ENCODE assay signal across 1 cellular context in genomic region chr17:56172517-56172982, GRCh38.
TF ChIP-seq lines count a peak whose summit lies in the region.

No MANE protein-coding gene starts in this region.

TF ChIP-seq in WTC11, 78 proteins besides CTCF, POLR2A, EP300 and RAD21 (continued from another document):
- TF ChIP-seq, protein P1, sequence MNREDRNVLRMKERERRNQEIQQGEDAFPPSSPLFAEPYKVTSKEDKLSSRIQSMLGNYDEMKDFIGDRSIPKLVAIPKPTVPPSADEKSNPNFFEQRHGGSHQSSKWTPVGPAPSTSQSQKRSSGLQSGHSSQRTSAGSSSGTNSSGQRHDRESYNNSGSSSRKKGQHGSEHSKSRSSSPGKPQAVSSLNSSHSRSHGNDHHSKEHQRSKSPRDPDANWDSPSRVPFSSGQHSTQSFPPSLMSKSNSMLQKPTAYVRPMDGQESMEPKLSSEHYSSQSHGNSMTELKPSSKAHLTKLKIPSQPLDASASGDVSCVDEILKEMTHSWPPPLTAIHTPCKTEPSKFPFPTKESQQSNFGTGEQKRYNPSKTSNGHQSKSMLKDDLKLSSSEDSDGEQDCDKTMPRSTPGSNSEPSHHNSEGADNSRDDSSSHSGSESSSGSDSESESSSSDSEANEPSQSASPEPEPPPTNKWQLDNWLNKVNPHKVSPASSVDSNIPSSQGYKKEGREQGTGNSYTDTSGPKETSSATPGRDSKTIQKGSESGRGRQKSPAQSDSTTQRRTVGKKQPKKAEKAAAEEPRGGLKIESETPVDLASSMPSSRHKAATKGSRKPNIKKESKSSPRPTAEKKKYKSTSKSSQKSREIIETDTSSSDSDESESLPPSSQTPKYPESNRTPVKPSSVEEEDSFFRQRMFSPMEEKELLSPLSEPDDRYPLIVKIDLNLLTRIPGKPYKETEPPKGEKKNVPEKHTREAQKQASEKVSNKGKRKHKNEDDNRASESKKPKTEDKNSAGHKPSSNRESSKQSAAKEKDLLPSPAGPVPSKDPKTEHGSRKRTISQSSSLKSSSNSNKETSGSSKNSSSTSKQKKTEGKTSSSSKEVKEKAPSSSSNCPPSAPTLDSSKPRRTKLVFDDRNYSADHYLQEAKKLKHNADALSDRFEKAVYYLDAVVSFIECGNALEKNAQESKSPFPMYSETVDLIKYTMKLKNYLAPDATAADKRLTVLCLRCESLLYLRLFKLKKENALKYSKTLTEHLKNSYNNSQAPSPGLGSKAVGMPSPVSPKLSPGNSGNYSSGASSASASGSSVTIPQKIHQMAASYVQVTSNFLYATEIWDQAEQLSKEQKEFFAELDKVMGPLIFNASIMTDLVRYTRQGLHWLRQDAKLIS (CRISPR knock-in tag; IDR thresholded peaks at IDR 0.05; ENCODE audit: borderline replicate concordance) = no peak
- TF ChIP-seq E2F4 (CRISPR knock-in tag; IDR thresholded peaks at IDR 0.05; ENCODE audit: borderline replicate concordance, low read depth) (no peak), ZNF317 (CRISPR knock-in tag; IDR thresholded peaks at IDR 0.05; ENCODE audit: borderline replicate concordance, low read depth) (no peak), GABPB1 (CRISPR knock-in tag; IDR thresholded peaks at IDR 0.05) (no peak)
